ENCODE assay signal across 14 cellular contexts in genomic region chr9:3323714-3324113, GRCh38.
DNase-seq lines count a peak whose midpoint lies in the region; ATAC-seq, FAIRE-seq and TF ChIP-seq lines count a peak whose summit lies in the region.
"Had no signal": no experiment of that assay in that cellular context is flagged by ENCODE, and none has a peak within 500 bp of the region (broad histone marks: within the 10 kb centered on the region; RNA-seq: fewer than 3 reads in every experiment).

No MANE protein-coding gene starts in this region.

- FAIRE-seq in islet of Langerhans (lab: Jason Lieb, UNC) = peak; percentile 13
- FAIRE-seq: GM12891, H1 had no signal

- CTCF ChIA-PET in HEK293T (lab: Yijun Ruan, JAX) = no interaction called here

- intact Hi-C loops in CD14-positive monocyte (cut with micrococcal nuclease) = no loop called here

- H3K4me1 Mint-ChIP-seq in nephron progenitor cell (no peaks in the 10 kb centered on the region), CD14-positive monocyte (no peaks in the 10 kb centered on the region)

- peaks cover 9% of the 10 kb centered on the region for H3K36me3 Mint-ChIP-seq in nephron progenitor cell (ENCODE audit: low read depth)
- H3K36me3 Mint-ChIP-seq in CD14-positive monocyte = no peaks in the 10 kb centered on the region

- TF ChIP-seq CTCF in nephron progenitor cell (IDR thresholded peaks at IDR 0.05) (no peak), CD14-positive monocyte (IDR thresholded peaks at IDR 0.05) (no peak)

- no peak for DNase-seq in HEK293T (ENCODE audit: extremely low spot score)
- DNase-seq in nephron progenitor cell = no peak
- DNase-seq in NCI-H748 (lab: John Stamatoyannopoulos, UW; ENCODE audit: unreplicated experiment) = no peak
- no peak for DNase-seq in CD14-positive monocyte (ENCODE audit: low spot score)
- no peak for DNase-seq in GF-D8 (lab: John Stamatoyannopoulos, UW)
- DNase-seq: ACHN; Calu3; CD4-positive, alpha-beta T cell; DMS 273 treated with DMSO at 0.1 percent for 48 hours; HCEC 1CT had no signal

- H3K9me3 Mint-ChIP-seq in nephron progenitor cell (peaks cover 5% of the 10 kb centered on the region), CD14-positive monocyte (peaks cover 0 to 3% (median 0%) of the 10 kb centered on the region in 7 donors)
- H3K9me3 Mint-ChIP-seq: CD4-positive, alpha-beta T cell had no signal

- peak; percentile 65 for ATAC-seq in SK-N-SH treated with all-trans-retinoic acid at 6 μM for 48 hours

- POLR2A ChIA-PET in HEK293T (lab: Yijun Ruan, JAX) = no interaction called here

- H3K27me3 Mint-ChIP-seq in nephron progenitor cell (ENCODE audit: low read depth, poor library complexity) (no peaks in the 10 kb centered on the region), CD14-positive monocyte (ENCODE audit: low read depth in 3 of 3) (no peaks in the 10 kb centered on the region)
- H3K27me3 Mint-ChIP-seq: CD4-positive, alpha-beta T cell had no signal

- peak overlapping the region; percentile 16 for H3K27ac Mint-ChIP-seq in nephron progenitor cell
- H3K27ac Mint-ChIP-seq in CD14-positive monocyte = no peak overlapping the region
- H3K27ac Mint-ChIP-seq: CD4-positive, alpha-beta T cell had no signal

- H3K4me3 Mint-ChIP-seq in nephron progenitor cell (no peak overlapping the region), CD14-positive monocyte (no peak overlapping the region)
- H3K4me3 Mint-ChIP-seq: CD4-positive, alpha-beta T cell had no signal

TF ChIP-seq in HEK293T, 16 proteins besides CTCF, POLR2A, EP300 and RAD21:
- TF ChIP-seq, protein P1, sequence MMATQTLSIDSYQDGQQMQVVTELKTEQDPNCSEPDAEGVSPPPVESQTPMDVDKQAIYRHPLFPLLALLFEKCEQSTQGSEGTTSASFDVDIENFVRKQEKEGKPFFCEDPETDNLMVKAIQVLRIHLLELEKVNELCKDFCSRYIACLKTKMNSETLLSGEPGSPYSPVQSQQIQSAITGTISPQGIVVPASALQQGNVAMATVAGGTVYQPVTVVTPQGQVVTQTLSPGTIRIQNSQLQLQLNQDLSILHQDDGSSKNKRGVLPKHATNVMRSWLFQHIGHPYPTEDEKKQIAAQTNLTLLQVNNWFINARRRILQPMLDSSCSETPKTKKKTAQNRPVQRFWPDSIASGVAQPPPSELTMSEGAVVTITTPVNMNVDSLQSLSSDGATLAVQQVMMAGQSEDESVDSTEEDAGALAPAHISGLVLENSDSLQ (IDR thresholded peaks at IDR 0.05) = peak; percentile 58
- TF ChIP-seq FOXM1 (IDR thresholded peaks at IDR 0.05; ENCODE audit: borderline replicate concordance) = no peak

TF ChIP-seq in SK-N-SH treated with all-trans-retinoic acid at 6 μM for 48 hours, 23 proteins besides CTCF, POLR2A, EP300 and RAD21:
- TF ChIP-seq ARNTL (CRISPR knock-in tag; IDR thresholded peaks at IDR 0.05; ENCODE audit: borderline replicate concordance, low read depth) (no peak), RARB (CRISPR knock-in tag; IDR thresholded peaks at IDR 0.05) (no peak), TSHZ2 (CRISPR knock-in tag; IDR thresholded peaks at IDR 0.05) (0 out of 2 replicates have a peak, but pooled peaks have one; percentile 25), TOX (CRISPR knock-in tag; IDR thresholded peaks at IDR 0.05; ENCODE audit: borderline replicate concordance) (no peak), ZFP3 (CRISPR knock-in tag; IDR thresholded peaks at IDR 0.05) (no peak), ISL1 (CRISPR knock-in tag; IDR thresholded peaks at IDR 0.05) (peak; percentile 78), OSR1 (CRISPR knock-in tag; IDR thresholded peaks at IDR 0.05) (no peak), PPARA (CRISPR knock-in tag; IDR thresholded peaks at IDR 0.05; ENCODE audit: borderline replicate concordance) (no peak), ESRRG (CRISPR knock-in tag; IDR thresholded peaks at IDR 0.05) (no peak), BACH2 (CRISPR knock-in tag; IDR thresholded peaks at IDR 0.05; ENCODE audit: borderline replicate concordance) (no peak), ZNF565 (CRISPR knock-in tag; conservative IDR thresholded peaks at IDR 0.05; ENCODE audit: low read depth) (no peak), SNAI2 (CRISPR knock-in tag; IDR thresholded peaks at IDR 0.05) (no peak), CSDC2 (CRISPR knock-in tag; IDR thresholded peaks at IDR 0.05) (no peak), GLIS3 (CRISPR knock-in tag; IDR thresholded peaks at IDR 0.05) (no peak)
- TF ChIP-seq, protein P2, sequence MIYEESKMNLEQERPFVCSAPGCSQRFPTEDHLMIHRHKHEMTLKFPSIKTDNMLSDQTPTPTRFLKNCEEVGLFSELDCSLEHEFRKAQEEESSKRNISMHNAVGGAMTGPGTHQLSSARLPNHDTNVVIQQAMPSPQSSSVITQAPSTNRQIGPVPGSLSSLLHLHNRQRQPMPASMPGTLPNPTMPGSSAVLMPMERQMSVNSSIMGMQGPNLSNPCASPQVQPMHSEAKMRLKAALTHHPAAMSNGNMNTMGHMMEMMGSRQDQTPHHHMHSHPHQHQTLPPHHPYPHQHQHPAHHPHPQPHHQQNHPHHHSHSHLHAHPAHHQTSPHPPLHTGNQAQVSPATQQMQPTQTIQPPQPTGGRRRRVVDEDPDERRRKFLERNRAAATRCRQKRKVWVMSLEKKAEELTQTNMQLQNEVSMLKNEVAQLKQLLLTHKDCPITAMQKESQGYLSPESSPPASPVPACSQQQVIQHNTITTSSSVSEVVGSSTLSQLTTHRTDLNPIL (CRISPR knock-in tag; IDR thresholded peaks at IDR 0.05; ENCODE audit: low read depth) = no peak
- TF ChIP-seq, protein P3, sequence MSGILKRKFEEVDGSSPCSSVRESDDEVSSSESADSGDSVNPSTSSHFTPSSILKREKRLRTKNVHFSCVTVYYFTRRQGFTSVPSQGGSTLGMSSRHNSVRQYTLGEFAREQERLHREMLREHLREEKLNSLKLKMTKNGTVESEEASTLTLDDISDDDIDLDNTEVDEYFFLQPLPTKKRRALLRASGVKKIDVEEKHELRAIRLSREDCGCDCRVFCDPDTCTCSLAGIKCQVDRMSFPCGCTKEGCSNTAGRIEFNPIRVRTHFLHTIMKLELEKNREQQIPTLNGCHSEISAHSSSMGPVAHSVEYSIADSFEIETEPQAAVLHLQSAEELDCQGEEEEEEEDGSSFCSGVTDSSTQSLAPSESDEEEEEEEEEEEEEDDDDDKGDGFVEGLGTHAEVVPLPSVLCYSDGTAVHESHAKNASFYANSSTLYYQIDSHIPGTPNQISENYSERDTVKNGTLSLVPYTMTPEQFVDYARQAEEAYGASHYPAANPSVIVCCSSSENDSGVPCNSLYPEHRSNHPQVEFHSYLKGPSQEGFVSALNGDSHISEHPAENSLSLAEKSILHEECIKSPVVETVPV (CRISPR knock-in tag; IDR thresholded peaks at IDR 0.05) = no peak
